Comparison of ENCODE assay signal across 14 cellular contexts in the genomic region with DNA sequence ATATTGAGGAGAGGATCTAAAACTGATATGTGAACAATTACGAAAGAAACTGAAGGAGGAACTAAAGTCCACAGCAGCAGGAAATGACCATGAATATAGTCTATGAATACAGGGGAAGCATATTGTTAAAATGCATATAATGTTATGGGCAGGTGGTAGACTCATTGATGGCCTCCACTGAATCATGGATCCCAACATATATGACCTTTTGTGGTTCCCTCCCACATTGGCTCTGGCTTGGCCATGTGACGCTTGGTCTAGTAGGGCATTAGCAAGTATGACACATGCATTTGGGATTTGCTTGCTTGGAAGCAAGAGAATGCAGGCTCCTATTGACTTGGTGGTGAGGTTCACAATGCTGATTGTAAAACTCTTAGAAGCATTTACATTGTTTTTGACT. TPM values are rescaled to one million over a fixed set of nuclear protein-coding genes. Genes with fewer than 3 reads are reported as not detected.
DNase-seq lines count a peak whose midpoint lies in the region; ATAC-seq and TF ChIP-seq lines count a peak whose summit lies in the region.
"Had no signal": no experiment of that assay in that cellular context is flagged by ENCODE, and none has a peak within 500 bp of the region (broad histone marks: within the 10 kb centered on the region; RNA-seq: fewer than 3 reads in every experiment).

No MANE protein-coding gene starts in this region.

- peak; percentile 63 for ATAC-seq in naive thymus-derived CD4-positive, alpha-beta T cell
- ATAC-seq in HG02870 (IDR thresholded peaks at IDR 0.05; ENCODE audit: unreplicated experiment) (no peak), HG03354 (IDR thresholded peaks at IDR 0.05; ENCODE audit: poor library complexity, severe bottlenecking, unreplicated experiment) (no peak)
- ATAC-seq: stimulated activated memory B cell treated with anti-CD40 and anti-IgM and Interleukin-4, amounts not matched to agents 10 μg/mL and 1 μg/mL and 100 μg/mL, for 72 hours had no signal

- no peaks in the 10 kb centered on the region for H3K36me3 ChIP-seq in MG63
- H3K36me3 ChIP-seq in naive thymus-derived CD4-positive, alpha-beta T cell (ENCODE audit: control insufficient read depth in 2 of 3, insufficient read depth in 3 of 3, low read length in 3 of 3) = no peaks in the 10 kb centered on the region
- H3K36me3 ChIP-seq in vagina = no peaks in the 10 kb centered on the region
- H3K36me3 ChIP-seq: colonic mucosa had no signal

- no peaks in the 10 kb centered on the region for H3K36me3 Mint-ChIP-seq in naive thymus-derived CD4-positive, alpha-beta T cell
- H3K36me3 Mint-ChIP-seq: stimulated activated memory B cell treated with anti-CD40 and anti-IgM and Interleukin-4, amounts not matched to agents 10 μg/mL and 1 μg/mL and 100 μg/mL, for 72 hours had no signal

- H3K4me3 ChIP-seq in MG63 (no peak overlapping the region), astrocyte of the spinal cord (ENCODE audit: low read depth, low read length) (no peak overlapping the region), vagina (no peak overlapping the region)
- H3K4me3 ChIP-seq in naive thymus-derived CD4-positive, alpha-beta T cell (ENCODE audit: low read length) = no peak overlapping the region
- H3K4me3 ChIP-seq: colonic mucosa had no signal

- H3K27me3 ChIP-seq in MG63 (no peaks in the 10 kb centered on the region), vagina (no peaks in the 10 kb centered on the region)
- H3K27me3 ChIP-seq in naive thymus-derived CD4-positive, alpha-beta T cell (ENCODE audit: control insufficient read depth in 2 of 2, insufficient read depth in 2 of 2, low read length in 2 of 2) = no peaks in the 10 kb centered on the region
- H3K27me3 ChIP-seq: colonic mucosa had no signal

- no peaks in the 10 kb centered on the region for H3K9me3 Mint-ChIP-seq in naive thymus-derived CD4-positive, alpha-beta T cell
- H3K9me3 Mint-ChIP-seq: stimulated activated memory B cell treated with anti-CD40 and anti-IgM and Interleukin-4, amounts not matched to agents 10 μg/mL and 1 μg/mL and 100 μg/mL, for 72 hours had no signal

- H3K9me3 ChIP-seq in MG63 (no peaks in the 10 kb centered on the region), vagina (no peaks in the 10 kb centered on the region)
- no peaks in the 10 kb centered on the region for H3K9me3 ChIP-seq in naive thymus-derived CD4-positive, alpha-beta T cell (ENCODE audit: control insufficient read depth in 2 of 3, low read length in 3 of 3)
- H3K9me3 ChIP-seq: colonic mucosa had no signal

- peaks cover 0 to 21% (median 0%) of the 10 kb centered on the region in 5 donors for H3K27me3 Mint-ChIP-seq in naive thymus-derived CD4-positive, alpha-beta T cell

- no peaks in the 10 kb centered on the region for H3K4me1 ChIP-seq in naive thymus-derived CD4-positive, alpha-beta T cell (ENCODE audit: control insufficient read depth in 2 of 2, insufficient read depth in 2 of 2, low read length in 2 of 2)
- H3K4me1 ChIP-seq in vagina = no peaks in the 10 kb centered on the region
- H3K4me1 ChIP-seq: colonic mucosa had no signal

- intact Hi-C loops in naive thymus-derived CD4-positive, alpha-beta T cell (cut with micrococcal nuclease) = loop anchor here (5.0 to 10.0 kb wide), 4 partner anchors 53 to 793 kb away; a partner anchor contains a TSS
- intact Hi-C loops in vagina (cut with DNase I) = no loop called here

- no peak overlapping the region for H3K27ac ChIP-seq in naive thymus-derived CD4-positive, alpha-beta T cell (ENCODE audit: low read depth, low read length)
- H3K27ac ChIP-seq in vagina = no peak overlapping the region
- H3K27ac ChIP-seq: colonic mucosa had no signal

- in situ Hi-C loops in astrocyte of the spinal cord (cut with HindIII; ENCODE audit: low sequenced_read_pairs) = no loop called here

- no peak overlapping the region for H3K4me3 Mint-ChIP-seq in naive thymus-derived CD4-positive, alpha-beta T cell
- H3K4me3 Mint-ChIP-seq: stimulated activated memory B cell treated with anti-CD40 and anti-IgM and Interleukin-4, amounts not matched to agents 10 μg/mL and 1 μg/mL and 100 μg/mL, for 72 hours had no signal

- peak overlapping the region in 1 of 9 donors; percentile 12 for H3K27ac Mint-ChIP-seq in naive thymus-derived CD4-positive, alpha-beta T cell
- H3K27ac Mint-ChIP-seq: stimulated activated memory B cell treated with anti-CD40 and anti-IgM and Interleukin-4, amounts not matched to agents 10 μg/mL and 1 μg/mL and 100 μg/mL, for 72 hours had no signal

- POLR2A ChIA-PET in naive thymus-derived CD4-positive, alpha-beta T cell (lab: Charles Lee) = interaction anchor here (2.7 kb wide), 1 partner anchor 56 kb away, joined by 8 read pairs; a partner anchor contains a TSS

- peaks cover 6 to 19% (median 17%) of the 10 kb centered on the region in 7 donors for H3K4me1 Mint-ChIP-seq in naive thymus-derived CD4-positive, alpha-beta T cell

- TF ChIP-seq CTCF in astrocyte of the spinal cord (IDR thresholded peaks at IDR 0.05; ENCODE audit: low read depth, low read length) (no peak), vagina (IDR thresholded peaks at IDR 0.05) (no peak)

- peak; percentile 89 for DNase-seq in EL
- peak; percentile 40 for DNase-seq in MG63
- DNase-seq in astrocyte of the spinal cord (ENCODE audit: low read depth, low spot score) = peak; percentile 48
- no peak for DNase-seq in naive thymus-derived CD4-positive, alpha-beta T cell
- DNase-seq in NCI-H187 (lab: John Stamatoyannopoulos, UW) = no peak
- no peak for DNase-seq in vagina (ENCODE audit: extremely low spot score in 2 of 2)
- DNase-seq: activated CD4-positive, CD25-positive, alpha-beta regulatory T cell treated with anti-CD3 and anti-CD28 coated beads, Interleukin-2, amount 50 U/mL, for 72 hours; colonic mucosa; hippocampal formation; NCI-H187 treated with DMSO at 0.1 percent for 48 hours; stimulated activated CD4-positive, alpha-beta T cell treated with anti-CD3 and anti-CD28 coated beads, Interleukin-12 subunit alpha, Interleukin-12 subunit beta, amount 100 ng/mL, for 4 hours had no signal

- TF ChIP-seq POLR2A in vagina (IDR thresholded peaks at IDR 0.05) = no peak

- CTCF ChIA-PET in naive thymus-derived CD4-positive, alpha-beta T cell (lab: Charles Lee) = interaction anchor here (1.3 kb wide), 1 partner anchor 207 kb away, joined by 5 read pairs; no protein-coding TSS in a partner anchor

RNA-seq across cellular contexts. Expression of a gene that starts 55.2 kb away (rescaled TPM):
- 41.3 and 61.0 TPM in 2 replicates for total RNA-seq in MG63 (2014; rRNA removed; shearing (Covaris generic); ENCODE audit: low replicate concordance)
- 10 to 100 TPM; 69.1 to 96.1 (median 73.6) TPM for total RNA-seq in naive thymus-derived CD4-positive, alpha-beta T cell
- 10 to 100 TPM; 54.0 to 78.1 TPM for polyA plus RNA-seq in naive thymus-derived CD4-positive, alpha-beta T cell
- 34.9 TPM for total RNA-seq in vagina

Comparison
In these comparisons a context has a peak if more than half of its experiments do, and no peak if none do; other contexts are left out.
1. DNase-seq: peak in EL (single experiment), MG63 (single experiment) and astrocyte of the spinal cord (single experiment); none in naive thymus-derived CD4-positive, alpha-beta T cell (0 of 9), NCI-H187 (0 of 2) and vagina (0 of 2).